Comparison of ENCODE assay signal across 30 cellular contexts in genomic region chr4:30437316-30437715, GRCh38.
"Had no signal": no experiment of that assay in that cellular context is flagged by ENCODE, and none has a peak within 500 bp of the region (broad histone marks: within the 10 kb centered on the region; RNA-seq: fewer than 3 reads in every experiment).

No MANE protein-coding gene starts in this region.

- H3K9me3 ChIP-seq: ascending aorta had no signal

- H3K4me3 ChIP-seq: adrenal gland, ascending aorta had no signal

- DNase-seq: activated B cell treated with CpG ODN at 0.5 μM for 24 hours; activated CD4-positive, alpha-beta memory T cell treated with anti-CD3 and anti-CD28 coated beads for 36 hours; activated CD4-positive, alpha-beta T cell treated with anti-CD3 and anti-CD28 coated beads for 4 hours; activated CD4-positive, alpha-beta T cell treated with anti-CD3 and anti-CD28 coated beads, Interleukin-2, amount 10 ng/mL, durations not matched to agents 24 days and 14 days; activated CD4-positive, alpha-beta T cell treated with anti-CD3 and anti-CD28 coated beads, Interleukin-2, amount 50 U/mL, for 1 hour; activated CD4-positive, alpha-beta T cell treated with anti-CD3 and anti-CD28 coated beads, Interleukin-2, amount 50 U/mL, for 4 hours; activated CD4-positive, CD25-positive, alpha-beta regulatory T cell treated with anti-CD3 and anti-CD28 coated beads, Interleukin-2, amount 50 U/mL, for 72 hours; activated CD8-positive, alpha-beta memory T cell treated with anti-CD3 and anti-CD28 coated beads, Interleukin-2, amount 50 U/mL, for 4 hours; activated CD8-positive, alpha-beta T cell treated with anti-CD3 and anti-CD28 coated beads for 36 hours; activated effector memory CD4-positive, alpha-beta T cell treated with anti-CD3 and anti-CD28 coated beads, Interleukin-2, amount 50 U/mL, for 16 hours; activated gamma-delta T cell treated with Interleukin-2 at 50 U/mL for 16 hours; activated naive CD4-positive, alpha-beta T cell; activated naive CD4-positive, alpha-beta T cell treated with anti-CD3 and anti-CD28 coated beads for 36 hours; activated naive CD4-positive, alpha-beta T cell treated with anti-CD3 and anti-CD28 coated beads, Interleukin-2, amount 50 U/mL, for 16 hours; activated naive CD8-positive, alpha-beta T cell treated with anti-CD3 and anti-CD28 coated beads for 36 hours; activated T-cell treated with anti-CD3 and anti-CD28 coated beads for 4 hours; activated T-cell treated with anti-CD3 and anti-CD28 coated beads, Interleukin-2, amount 50 U/mL, for 1 hour; activated T-cell treated with anti-CD3 and anti-CD28 coated beads, Interleukin-2, amount 50 U/mL, for 4 hours; activated T-cell treated with anti-CD3 and anti-CD28 coated beads, Interleukin-2, amount 50 U/mL, for 72 hours; adrenal gland; amniotic stem cell; central memory CD4-positive, alpha-beta T cell; T-cell; T-helper 17 cell; T1000 had no signal

- H3K27ac ChIP-seq: adrenal gland, ascending aorta, VCaP had no signal

- H3K4me1 ChIP-seq: adrenal gland, ascending aorta had no signal

- ATAC-seq: activated CD8-positive, alpha-beta T cell treated with anti-CD3 and anti-CD28 coated beads for 36 hours; activated naive CD4-positive, alpha-beta T cell treated with anti-CD3 and anti-CD28 coated beads, Interleukin-2, amount 50 U/mL, for 72 hours; activated T-cell treated with anti-CD3 and anti-CD28 coated beads, Interleukin-2, amount 50 U/mL, for 4 hours; activated T-cell treated with anti-CD3 and anti-CD28 coated beads, Interleukin-2, amount 50 U/mL, for 72 hours; activated T-helper 17 cell treated with anti-CD3 and anti-CD28 coated beads, Interleukin-2, amount 50 U/mL, for 72 hours; T-cell; T-helper 17 cell had no signal

- H3K27me3 ChIP-seq: adrenal gland, ascending aorta had no signal

- FAIRE-seq: TTC549 had no signal

- H3K36me3 ChIP-seq: adrenal gland, ascending aorta had no signal
